Comparison of ENCODE assay signal across 9 cellular contexts in the genomic region with DNA sequence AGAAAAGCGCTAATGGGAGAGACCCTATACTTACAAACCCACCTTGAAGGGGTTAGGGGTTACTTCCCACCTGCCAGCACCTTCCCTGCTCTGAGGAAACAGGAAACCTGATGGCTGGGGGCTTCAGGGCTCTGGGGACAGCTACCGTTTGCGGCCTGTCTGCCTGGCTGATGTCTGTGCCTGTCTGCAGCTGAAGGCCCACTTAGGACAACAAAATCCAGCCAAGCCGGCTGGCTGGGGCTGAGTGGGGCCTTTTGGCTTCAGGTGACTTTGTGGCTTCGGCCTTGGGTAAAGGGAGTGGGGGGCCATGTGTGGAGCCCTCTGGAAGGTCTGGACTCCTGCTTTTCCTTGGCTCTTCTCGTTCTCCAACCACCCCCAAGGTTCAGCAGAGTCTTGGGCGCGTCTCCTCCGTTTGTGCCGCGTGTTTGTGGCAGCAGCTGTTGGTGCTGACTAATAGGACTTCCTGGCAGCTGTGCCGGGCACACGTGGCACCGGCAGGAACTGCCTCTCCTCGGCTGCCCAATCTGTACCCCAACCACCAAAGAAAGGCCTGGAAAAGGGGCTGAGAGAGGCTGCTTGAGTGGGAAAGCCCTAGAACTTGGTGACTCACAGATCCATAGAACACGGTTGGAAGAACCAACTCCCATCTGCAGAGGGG.
DNase-seq lines count a peak whose midpoint lies in the region; ATAC-seq and TF ChIP-seq lines count a peak whose summit lies in the region.
"Had no signal": no experiment of that assay in that cellular context is flagged by ENCODE, and none has a peak within 500 bp of the region (broad histone marks: within the 10 kb centered on the region; RNA-seq: fewer than 3 reads in every experiment).

No MANE protein-coding gene starts in this region.

- H3K27me3 ChIP-seq in IMR-90 (ENCODE audit: control insufficient read depth, insufficient read depth, low read length), result no peaks in the 10 kb centered on the region
- no peaks in the 10 kb centered on the region for H3K27me3 ChIP-seq in dorsolateral prefrontal cortex
- H3K27me3 ChIP-seq in trophoblast cell (ENCODE audit: insufficient read depth, low read length), result no peaks in the 10 kb centered on the region

- no peaks in the 10 kb centered on the region for H4K20me1 ChIP-seq in IMR-90 (ENCODE audit: insufficient read depth, low read length)

- H4K12ac ChIP-seq in trophoblast cell (ENCODE audit: low read depth, low read length), result peak overlapping the region; percentile 59

- H2BK20ac ChIP-seq in IMR-90 (ENCODE audit: low read depth, low read length), result peak overlapping the region; percentile 80

- H3K14ac ChIP-seq in IMR-90 (replicated peaks; ENCODE audit: low read depth, low read length) (peak overlapping the region; percentile 65), trophoblast cell (ENCODE audit: low read length) (peak overlapping the region; percentile 91)

- peak overlapping the region; percentile 86 for H2AK9ac ChIP-seq in IMR-90 (replicated peaks; ENCODE audit: low read depth, low read length, poor library complexity)

- H3K9me3 Mint-ChIP-seq in activated CD4-positive, alpha-beta T cell treated with anti-CD3 and anti-CD28 coated beads, Interleukin-2, amount 10 ng/mL, durations not matched to agents 24 days and 14 days, result peaks cover 4% of the 10 kb centered on the region

- peaks cover 29% of the 10 kb centered on the region for H3K9me1 ChIP-seq in IMR-90 (ENCODE audit: insufficient read depth, low read length)

- H4K8ac ChIP-seq in IMR-90 (ENCODE audit: low read depth in 2 of 2, low read length in 2 of 2) (peak overlapping the region in 1 of 2 experiments; percentile 64; a peak in 1 of 4 replicates), trophoblast cell (ENCODE audit: low read depth, low read length) (peak overlapping the region; percentile 76)

- no peaks in the 10 kb centered on the region for H3K27me3 Mint-ChIP-seq in activated CD4-positive, alpha-beta T cell treated with anti-CD3 and anti-CD28 coated beads, Interleukin-2, amount 10 ng/mL, durations not matched to agents 24 days and 14 days

- H2BK5ac ChIP-seq in IMR-90 (ENCODE audit: low read depth, low read length, poor library complexity, severe bottlenecking) (no peak overlapping the region), trophoblast cell (ENCODE audit: low read depth, low read length, poor library complexity) (peak overlapping the region; percentile 93)

- H3K9me3 ChIP-seq in IMR-90 (ENCODE audit: control insufficient read depth, insufficient read depth, low read length) (no peaks in the 10 kb centered on the region), trophoblast cell (ENCODE audit: insufficient read depth, low read depth, low read length) (no peaks in the 10 kb centered on the region)

- H3K4me3 Mint-ChIP-seq in activated CD4-positive, alpha-beta T cell treated with anti-CD3 and anti-CD28 coated beads, Interleukin-2, amount 10 ng/mL, durations not matched to agents 24 days and 14 days, result peak overlapping the region; percentile 78

- peak overlapping the region; percentile 74 for H2AFZ ChIP-seq in IMR-90 (replicated peaks; ENCODE audit: low read length, poor library complexity)
- H2AFZ ChIP-seq in trophoblast cell (ENCODE audit: insufficient read depth, low read length, poor library complexity), result peak overlapping the region; percentile 28

- DNase-seq in A172 (ENCODE audit: low spot score), result peak; percentile 86
- no peak for DNase-seq in IMR-90
- DNase-seq in activated CD4-positive, alpha-beta T cell treated with anti-CD3 and anti-CD28 coated beads, Interleukin-2, amount 10 ng/mL, durations not matched to agents 24 days and 14 days, result peak; percentile 80
- DNase-seq in dorsolateral prefrontal cortex, result peak in 8 of 10 donors; percentile 31 to 86 (median 66)
- DNase-seq in trophoblast cell, result no peak
- DNase-seq in iPS-NIHi7 (ENCODE audit: extremely low spot score), result no peak

- intact Hi-C loops in IMR-90 (cut with micrococcal nuclease) (loop anchor here (2.0 kb wide), 1 partner anchor 36 kb away; no protein-coding TSS in a partner anchor), dorsolateral prefrontal cortex (cut with DNase I) (loop anchor here (5.0 to 10.0 kb wide), 3 partner anchors 34 to 232 kb away; a partner anchor contains a TSS)
- intact Hi-C loops in activated CD4-positive, alpha-beta T cell treated with anti-CD3 and anti-CD28 coated beads, Interleukin-2, amount 10 ng/mL, durations not matched to agents 24 days and 14 days (cut with micrococcal nuclease), result no loop called here

- peaks cover 41% of the 10 kb centered on the region for H3K4me1 ChIP-seq in IMR-90 (ENCODE audit: control insufficient read depth, insufficient read depth, low read length)
- H3K4me1 ChIP-seq in trophoblast cell (ENCODE audit: control insufficient read depth in 1 of 2, insufficient read depth in 2 of 2, low read length in 2 of 2), result peaks cover 54 to 64% of the 10 kb centered on the region in 2 experiments

- H4K5ac ChIP-seq in IMR-90 (ENCODE audit: low read depth, low read length), result peak overlapping the region; percentile 13; the same call in 1 of the 2 replicates

- no peak for TF ChIP-seq RAD21 in IMR-90 (IDR thresholded peaks at IDR 0.05; ENCODE audit: low read length)

- H3K4me1 Mint-ChIP-seq in activated CD4-positive, alpha-beta T cell treated with anti-CD3 and anti-CD28 coated beads, Interleukin-2, amount 10 ng/mL, durations not matched to agents 24 days and 14 days, result peaks cover 77% of the 10 kb centered on the region

- no TSS peak for BruUV-seq in IMR-90 (replicated peaks; lab: Mats Ljungman, UMichigan)

- H4K91ac ChIP-seq in IMR-90 (ENCODE audit: insufficient read depth, low read depth, low read length) (peak overlapping the region; percentile 90), trophoblast cell (ENCODE audit: low read depth, low read length) (peak overlapping the region; percentile 97)

- H3K9ac ChIP-seq in IMR-90 (ENCODE audit: low read depth, low read length), result no peak overlapping the region
- no peak overlapping the region for H3K9ac ChIP-seq in trophoblast cell (ENCODE audit: low read length)

- no peak overlapping the region for H3K4me3 ChIP-seq in IMR-90 (ENCODE audit: insufficient read depth, low read depth, low read length)
- H3K4me3 ChIP-seq in dorsolateral prefrontal cortex, result no peak overlapping the region
- H3K4me3 ChIP-seq in trophoblast cell (ENCODE audit: low read depth, low read length), result no peak overlapping the region

- whole genome bisulfite sequencing in IMR-90 (ENCODE audit: extremely low coverage in 2 of 2, insufficient read length in 1 of 2), 2 experiments, result 75% methylated on average over 2 of the region's 16 CpGs; no CpG with 5 or more reads in 1 of the 2 experiments
- no CpG with 5 or more reads among the region's 16 CpGs for WGBS in trophoblast cell (ENCODE audit: extremely low coverage, insufficient coverage, insufficient read length)

- peak overlapping the region; percentile 7; the same call in 1 of the 2 replicates for H3K56ac ChIP-seq in IMR-90 (ENCODE audit: extremely low read depth, insufficient read depth, low read length)

- H3K27ac Mint-ChIP-seq in activated CD4-positive, alpha-beta T cell treated with anti-CD3 and anti-CD28 coated beads, Interleukin-2, amount 10 ng/mL, durations not matched to agents 24 days and 14 days, result peak overlapping the region; percentile 93

- dilution Hi-C loops in IMR-90 (cut with HindIII; ENCODE audit: low sequenced_read_pairs, unreplicated experiment), result no loop called here

- no peak for TF ChIP-seq POLR2A in IMR-90 (IDR thresholded peaks at IDR 0.05; ENCODE audit: low read depth, low read length)

- H3K23ac ChIP-seq in IMR-90 (ENCODE audit: low read depth, low read length) (peak overlapping the region; percentile 68; the same call in 1 of the 2 replicates), trophoblast cell (ENCODE audit: low read length) (no peak overlapping the region)

- peaks cover 17% of the 10 kb centered on the region for H3K79me2 ChIP-seq in trophoblast cell (ENCODE audit: control insufficient read depth, insufficient read depth, low read length, poor library complexity)

- ATAC-seq in IMR-90 (ENCODE audit: low read depth) (no peak), HG02798 (IDR thresholded peaks at IDR 0.05; ENCODE audit: poor library complexity, unreplicated experiment) (no peak), GM18511 (IDR thresholded peaks at IDR 0.05; ENCODE audit: unreplicated experiment) (no peak)

- H3K4ac ChIP-seq in IMR-90 (ENCODE audit: low read depth, low read length) (peak overlapping the region; percentile 93), trophoblast cell (ENCODE audit: low read depth, low read length) (peak overlapping the region; percentile 46)

- H3K36me3 ChIP-seq in IMR-90 (ENCODE audit: control insufficient read depth, insufficient read depth, low read length) (no peaks in the 10 kb centered on the region), trophoblast cell (ENCODE audit: control insufficient read depth in 1 of 2, insufficient read depth in 2 of 2, low read length in 2 of 2) (no peaks in the 10 kb centered on the region)

- no peak for TF ChIP-seq CTCF in IMR-90 (conservative IDR thresholded peaks at IDR 0.05; ENCODE audit: low read depth, low read length)
- no peak for TF ChIP-seq CTCF in dorsolateral prefrontal cortex (IDR thresholded peaks at IDR 0.05 in 54 of 56, conservative IDR thresholded peaks at IDR 0.05 in 2 of 56; ENCODE audit: low read depth in 1 of 56, partially characterized antibody in 56 of 56)

- CTCF ChIA-PET in IMR-90 (lab: Yijun Ruan, JAX), result no interaction called here

- H2BK12ac ChIP-seq in trophoblast cell (ENCODE audit: low read length), result peak overlapping the region; percentile 83

- H3K36me3 Mint-ChIP-seq in activated CD4-positive, alpha-beta T cell treated with anti-CD3 and anti-CD28 coated beads, Interleukin-2, amount 10 ng/mL, durations not matched to agents 24 days and 14 days (ENCODE audit: low read depth), result peaks cover 22% of the 10 kb centered on the region

- H3K18ac ChIP-seq in IMR-90 (ENCODE audit: low read depth, low read length) (peak overlapping the region; percentile 38; the same call in 1 of the 2 replicates), trophoblast cell (ENCODE audit: low read length) (peak overlapping the region; percentile 70)

- POLR2A ChIA-PET in IMR-90 (lab: Charles Lee; ENCODE audit: unreplicated experiment), result no interaction called here

- H3K79me1 ChIP-seq in IMR-90 (ENCODE audit: low read depth in 1 of 2, low read length in 2 of 2) (peaks cover 9 to 39% of the 10 kb centered on the region in 2 experiments; a peak in 3 of 4 replicates), trophoblast cell (ENCODE audit: low read length) (peaks cover 56% of the 10 kb centered on the region)

- in situ Hi-C loops in IMR-90 (cut with MboI; ENCODE audit: low sequenced_read_pairs), result no loop called here

- peak overlapping the region; percentile 85; the same call in 2 of the 3 replicates for H2BK15ac ChIP-seq in IMR-90 (ENCODE audit: low read depth, low read length)

- peak overlapping the region; percentile 85 for H2BK120ac ChIP-seq in IMR-90 (ENCODE audit: low read depth, low read length)
- peak overlapping the region; percentile 75 for H2BK120ac ChIP-seq in trophoblast cell (ENCODE audit: insufficient read depth, low read length, poor library complexity)

- H3K4me2 ChIP-seq in IMR-90 (ENCODE audit: low read depth, low read length), result no peak overlapping the region
- H3K4me2 ChIP-seq in trophoblast cell (ENCODE audit: low read length), result no peak overlapping the region

- H3K27ac ChIP-seq in IMR-90 (ENCODE audit: insufficient read depth, low read length), result peak overlapping the region; percentile 70; the same call in 1 of the 2 replicates
- H3K27ac ChIP-seq in dorsolateral prefrontal cortex, result peak overlapping the region in 55 of 59 donors; percentile 2 to 95 (median 84)
- peak overlapping the region; percentile 94 for H3K27ac ChIP-seq in trophoblast cell (ENCODE audit: low read depth, low read length)
- H3K27ac ChIP-seq: VCaP had no signal

- H2AK5ac ChIP-seq in IMR-90 (ENCODE audit: low read depth, low read length) (peak overlapping the region; percentile 68), trophoblast cell (ENCODE audit: low read length) (peak overlapping the region; percentile 65)

Comparison
In these comparisons a context has a peak if more than half of its experiments do, and no peak if none do; other contexts are left out.
1. DNase-seq: peak in A172 (single experiment), activated CD4-positive, alpha-beta T cell treated with anti-CD3 and anti-CD28 coated beads, Interleukin-2, amount 10 ng/mL, durations not matched to agents 24 days and 14 days (single experiment) and dorsolateral prefrontal cortex (8 of 10); none in IMR-90 (single experiment), trophoblast cell (0 of 2) and iPS-NIHi7 (single experiment).
2. Peak in every context shown above with its lines, with median percentiles within 50 percentile points of each other: H3K27ac ChIP-seq.